Comparison of ENCODE assay signal across 16 cellular contexts in genomic region chr22:37319469-37319868, GRCh38. TPM values are rescaled to one million over a fixed set of nuclear protein-coding genes. Genes with fewer than 3 reads are reported as not detected.
DNase-seq lines count a peak whose midpoint lies in the region; TF ChIP-seq lines count a peak whose summit lies in the region.
"Had no signal": no experiment of that assay in that cellular context is flagged by ENCODE, and none has a peak within 500 bp of the region (broad histone marks: within the 10 kb centered on the region; RNA-seq: fewer than 3 reads in every experiment).

No MANE protein-coding gene starts in this region.

- H3K36me3 ChIP-seq in neural progenitor cell: no peaks in the 10 kb centered on the region

- peaks cover 16% of the 10 kb centered on the region for H3F3A ChIP-seq in neural progenitor cell (ENCODE audit: low read depth)

- H3K36me3 Mint-ChIP-seq in activated CD4-positive, alpha-beta T cell treated with anti-CD3 and anti-CD28 coated beads, Interleukin-2, amount 10 ng/mL, durations not matched to agents 7 days and 5 days (ENCODE audit: low read depth): peaks cover 4% of the 10 kb centered on the region
- no peaks in the 10 kb centered on the region for H3K36me3 Mint-ChIP-seq in neural progenitor cell

- H3K27me3 ChIP-seq in neural progenitor cell: peaks cover 24% of the 10 kb centered on the region

- no peak overlapping the region for H3K9ac ChIP-seq in neural progenitor cell

- POLR2A ChIA-PET in activated CD4-positive, alpha-beta T cell treated with anti-CD3 and anti-CD28 coated beads, Interleukin-2, amount 10 ng/mL, durations not matched to agents 7 days and 5 days (lab: Charles Lee): no interaction called here
- POLR2A ChIA-PET in RWPE1 (lab: Yijun Ruan, JAX; ENCODE audit: low non-redundant PET): no interaction called here

- H3K79me2 ChIP-seq in neural progenitor cell (ENCODE audit: low read depth): no peaks in the 10 kb centered on the region

- H3K9me3 ChIP-seq in neural progenitor cell (ENCODE audit: low read depth): no peaks in the 10 kb centered on the region
- H3K9me3 ChIP-seq: A549 had no signal

- peaks cover 28% of the 10 kb centered on the region for H3K27me3 Mint-ChIP-seq in activated CD4-positive, alpha-beta T cell treated with anti-CD3 and anti-CD28 coated beads, Interleukin-2, amount 10 ng/mL, durations not matched to agents 7 days and 5 days
- H3K27me3 Mint-ChIP-seq in neural progenitor cell (ENCODE audit: insufficient read depth, low read depth): peaks cover 40% of the 10 kb centered on the region

- H3K9me3 Mint-ChIP-seq in activated CD4-positive, alpha-beta T cell treated with anti-CD3 and anti-CD28 coated beads, Interleukin-2, amount 10 ng/mL, durations not matched to agents 7 days and 5 days: no peaks in the 10 kb centered on the region
- H3K9me3 Mint-ChIP-seq in neural progenitor cell: no peaks in the 10 kb centered on the region
- H3K9me3 Mint-ChIP-seq: CD4-positive, alpha-beta T cell; GM23338 had no signal

- H3K4me3 ChIP-seq in neural progenitor cell (no peak overlapping the region), coronary artery (no peak overlapping the region)
- H3K4me3 ChIP-seq: A549, GM23338 had no signal

- peaks cover 11% of the 10 kb centered on the region for H3K4me1 ChIP-seq in neural progenitor cell

- no peak for DNase-seq in activated CD4-positive, alpha-beta T cell treated with anti-CD3 and anti-CD28 coated beads, Interleukin-2, amount 10 ng/mL, durations not matched to agents 7 days and 5 days
- DNase-seq in activated CD4-positive, alpha-beta T cell treated with anti-CD3 and anti-CD28 coated beads, Interleukin-2, amount 50 U/mL, for 4 hours: no peak
- DNase-seq in RWPE1 (ENCODE audit: low spot score) (no peak), neural progenitor cell (ENCODE audit: low spot score) (no peak), NCI-H1105 (lab: John Stamatoyannopoulos, UW) (no peak), coronary artery (ENCODE audit: low spot score) (no peak), kidney glomerular epithelial cell (lab: John Stamatoyannopoulos, UW) (no peak)
- DNase-seq: AML-193; CD4-positive, alpha-beta T cell; DMS79 treated with DMSO at 0.1 percent for 48 hours; GF-D8; H7 had no signal

- H3K4me2 ChIP-seq in neural progenitor cell: no peak overlapping the region
- H3K4me2 ChIP-seq: A549, GM23338 had no signal

- peak overlapping the region; percentile 59 for H3K27ac Mint-ChIP-seq in activated CD4-positive, alpha-beta T cell treated with anti-CD3 and anti-CD28 coated beads, Interleukin-2, amount 10 ng/mL, durations not matched to agents 7 days and 5 days
- peak overlapping the region; percentile 17 for H3K27ac Mint-ChIP-seq in neural progenitor cell
- H3K27ac Mint-ChIP-seq: CD4-positive, alpha-beta T cell; GM23338 had no signal

- CTCF ChIA-PET in activated CD4-positive, alpha-beta T cell treated with anti-CD3 and anti-CD28 coated beads, Interleukin-2, amount 10 ng/mL, durations not matched to agents 7 days and 5 days (lab: Charles Lee): interaction anchor here (1.0 kb wide), 1 partner anchor 324 kb away, joined by 3 read pairs; no protein-coding TSS in a partner anchor
- CTCF ChIA-PET in RWPE1 (lab: Yijun Ruan, JAX): no interaction called here

- no peak overlapping the region for H3K4me3 Mint-ChIP-seq in activated CD4-positive, alpha-beta T cell treated with anti-CD3 and anti-CD28 coated beads, Interleukin-2, amount 10 ng/mL, durations not matched to agents 7 days and 5 days
- H3K4me3 Mint-ChIP-seq in neural progenitor cell: no peak overlapping the region
- H3K4me3 Mint-ChIP-seq: CD4-positive, alpha-beta T cell; GM23338 had no signal

- H3K27ac ChIP-seq in RWPE1: peak overlapping the region; percentile 54; the same call in 1 of the 2 replicates
- no peak overlapping the region for H3K27ac ChIP-seq in neural progenitor cell
- H3K27ac ChIP-seq in coronary artery: no peak overlapping the region
- H3K27ac ChIP-seq: 22Rv1, C4-2B had no signal

- TF ChIP-seq CTCF in RWPE1 (conservative IDR thresholded peaks at IDR 0.05; ENCODE audit: low read depth) (no peak), neural progenitor cell (IDR thresholded peaks at IDR 0.05) (no peak), coronary artery (IDR thresholded peaks at IDR 0.05) (no peak)

- peaks cover 18% of the 10 kb centered on the region for H3K4me1 Mint-ChIP-seq in activated CD4-positive, alpha-beta T cell treated with anti-CD3 and anti-CD28 coated beads, Interleukin-2, amount 10 ng/mL, durations not matched to agents 7 days and 5 days
- peaks cover 25% of the 10 kb centered on the region for H3K4me1 Mint-ChIP-seq in neural progenitor cell

- H4K20me1 ChIP-seq in neural progenitor cell (ENCODE audit: low read depth): peaks cover 3% of the 10 kb centered on the region

- no peak overlapping the region for H2AFZ ChIP-seq in neural progenitor cell (replicated peaks)

RNA-seq across cellular contexts. Expression of gene CYTH4, which starts 37.2 kb away (rescaled TPM):
- 100 to 1,000 TPM; 106 to 110 TPM for total RNA-seq in activated CD4-positive, alpha-beta T cell treated with anti-CD3 and anti-CD28 coated beads, Interleukin-2, amount 10 ng/mL, durations not matched to agents 7 days and 5 days
- total RNA-seq in neural progenitor cell (ENCODE audit: low replicate concordance): not detected in 2 replicates
- total RNA-seq: GM23338, H7 had no signal

Comparison
In these comparisons a context has a peak if more than half of its experiments do, and no peak if none do; other contexts are left out.
1. RNA of gene CYTH4, which starts 37.2 kb away (total RNA-seq): 106 to 110 TPM in activated CD4-positive, alpha-beta T cell treated with anti-CD3 and anti-CD28 coated beads, Interleukin-2, amount 10 ng/mL, durations not matched to agents 7 days and 5 days; not detected in neural progenitor cell; every median in the first group is over 100 times any median in the second.